In the genomic region with DNA sequence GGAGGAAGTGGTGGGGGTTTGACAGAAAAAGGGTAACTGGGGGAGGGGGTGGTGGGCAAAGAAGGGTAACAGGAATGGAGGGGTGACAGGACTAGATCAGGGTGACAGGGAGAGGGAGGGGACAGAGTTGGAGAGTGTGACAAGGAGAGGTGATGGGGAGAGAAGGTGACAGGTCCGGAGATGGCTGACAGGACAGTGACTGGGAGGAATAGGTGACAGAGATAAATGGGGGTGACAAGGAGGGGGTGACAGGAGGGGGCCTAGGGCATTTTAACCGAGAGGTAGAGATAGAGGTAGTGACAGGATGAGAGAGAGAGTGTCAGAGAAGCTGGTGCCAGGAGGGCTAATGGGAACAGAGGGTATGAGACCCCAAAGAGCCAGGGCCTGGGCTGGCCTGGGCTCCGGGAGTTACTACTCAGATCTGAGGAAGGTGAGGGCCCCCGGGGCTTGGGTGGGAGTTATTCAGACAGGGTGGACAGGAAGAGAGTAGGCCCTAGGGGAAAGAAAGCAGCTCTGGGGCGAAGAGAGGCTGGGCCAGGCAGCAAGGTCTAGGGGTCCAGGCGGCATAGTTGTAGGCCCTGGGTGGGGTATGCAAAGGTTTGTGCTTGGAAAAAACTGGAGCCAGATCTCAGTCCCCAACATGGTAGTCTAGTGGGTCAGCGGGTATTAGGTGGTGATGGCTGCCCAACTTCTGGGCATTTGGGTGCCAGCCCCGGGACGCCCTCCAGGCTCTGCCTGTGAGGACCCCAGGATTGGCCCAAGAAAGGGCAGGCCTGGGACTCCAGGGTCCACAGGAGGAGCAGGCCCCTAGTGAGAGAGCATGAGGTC, we compare ENCODE assay signal across 8 cellular contexts. TPM values are rescaled to one million over a fixed set of nuclear protein-coding genes. Genes with fewer than 3 reads are reported as not detected.
A peak's percentile ranks its signal among the peaks of the same experiment; 100 is the strongest.
DNase-seq lines count a peak whose midpoint lies in the region; ATAC-seq and TF ChIP-seq lines count a peak whose summit lies in the region.

No MANE protein-coding gene starts in this region.

- peak overlapping the region; percentile 95 for H2BK15ac ChIP-seq in mesenchymal stem cell (ENCODE audit: low read depth, poor library complexity, severe bottlenecking)

- peaks cover 45% of the 10 kb centered on the region for H3K4me1 ChIP-seq in mesenchymal stem cell (ENCODE audit: control insufficient read depth, insufficient read depth, low read depth, low read length)
- H3K4me1 ChIP-seq in vagina = peaks cover 50% of the 10 kb centered on the region

- H3K23ac ChIP-seq in mesenchymal stem cell (ENCODE audit: low read length in 2 of 2) = no peak overlapping the region

- H3K27me3 ChIP-seq in mesenchymal stem cell (ENCODE audit: control insufficient read depth in 1 of 2, insufficient read depth in 1 of 2, low read length in 2 of 2) = no peaks in the 10 kb centered on the region
- no peaks in the 10 kb centered on the region for H3K27me3 ChIP-seq in vagina

- peak overlapping the region; percentile 98 for H3K9ac ChIP-seq in mesenchymal stem cell (ENCODE audit: low read length)

- H3K36me3 ChIP-seq in mesenchymal stem cell (ENCODE audit: control insufficient read depth in 1 of 2, insufficient read depth in 2 of 2, low read depth in 1 of 2, low read length in 2 of 2) = peaks cover 26 to 34% of the 10 kb centered on the region in 2 experiments
- peaks cover 0 to 21% of the 10 kb centered on the region in 2 donors for H3K36me3 ChIP-seq in vagina

- H3K4me3 ChIP-seq in cardiac fibroblast (replicated peaks in 1 of 2; ENCODE audit: low read depth in 2 of 2, low read length in 2 of 2) (peak overlapping the region; percentile 62 to 74), mesenchymal stem cell (ENCODE audit: insufficient read depth in 1 of 2, low read depth in 1 of 2, low read length in 2 of 2) (peak overlapping the region; percentile 66 to 96), vagina (peak overlapping the region; percentile 76)

- H2BK12ac ChIP-seq in mesenchymal stem cell (ENCODE audit: low read length in 2 of 2) = peak overlapping the region; percentile 55 to 92

- H4K8ac ChIP-seq in mesenchymal stem cell (ENCODE audit: low read length) = peak overlapping the region; percentile 91

- H3K4me2 ChIP-seq in mesenchymal stem cell (ENCODE audit: low read length, poor library complexity, severe bottlenecking) = peak overlapping the region; percentile 81

- H3K18ac ChIP-seq in mesenchymal stem cell (ENCODE audit: low read depth in 1 of 2, low read length in 2 of 2) = peak overlapping the region; percentile 79 to 87

- ATAC-seq in natural killer cell = no peak
- ATAC-seq in natural killer cell treated with Interleukin-12 subunit alpha and Interleukin-12 subunit beta and Interleukin-15 and Interleukin-18, amount 100 ng/mL, for 72 hours = no peak
- no peak for ATAC-seq in GM18909 (IDR thresholded peaks at IDR 0.05; ENCODE audit: poor library complexity, unreplicated experiment)
- ATAC-seq in GM18907 (IDR thresholded peaks at IDR 0.05; ENCODE audit: unreplicated experiment) = no peak

- intact Hi-C loops in natural killer cell (cut with micrococcal nuclease) = no loop called here
- intact Hi-C loops in vagina (cut with DNase I) = no loop called here

- H2AK5ac ChIP-seq in mesenchymal stem cell (ENCODE audit: low read length, severe bottlenecking) = peak overlapping the region; percentile 95

- WGBS in mesenchymal stem cell = 74% methylated on average over 9 of the region's 9 CpGs

- H3K4me1 Mint-ChIP-seq in natural killer cell = peaks cover 2% of the 10 kb centered on the region in 2 donors
- H3K4me1 Mint-ChIP-seq in natural killer cell treated with Interleukin-12 subunit alpha and Interleukin-12 subunit beta and Interleukin-15 and Interleukin-18, amount 100 ng/mL, for 72 hours (ENCODE audit: low read depth in 2 of 2) = peaks cover 5 to 35% of the 10 kb centered on the region in 2 donors

- peak; percentile 35 for DNase-seq in natural killer cell
- no peak for DNase-seq in natural killer cell treated with Interleukin-12 subunit alpha and Interleukin-12 subunit beta and Interleukin-15 and Interleukin-18, amount 100 ng/mL, for 72 hours (ENCODE audit: low spot score)
- DNase-seq in cardiac fibroblast (ENCODE audit: low read depth in 2 of 2) = peak in 1 of 2 donors; percentile 20
- no peak for DNase-seq in mesenchymal stem cell
- no peak for DNase-seq in vagina (ENCODE audit: extremely low spot score in 2 of 2)
- DNase-seq in NCI-H2081 (lab: John Stamatoyannopoulos, UW) = no peak

- H3K14ac ChIP-seq in mesenchymal stem cell (ENCODE audit: low read length in 2 of 2) = peak overlapping the region in 1 of 2 experiments; percentile 53

- no peaks in the 10 kb centered on the region for H3K27me3 Mint-ChIP-seq in natural killer cell (ENCODE audit: low read depth in 2 of 2)
- H3K27me3 Mint-ChIP-seq in natural killer cell treated with Interleukin-12 subunit alpha and Interleukin-12 subunit beta and Interleukin-15 and Interleukin-18, amount 100 ng/mL, for 72 hours = no peaks in the 10 kb centered on the region

- H3K4ac ChIP-seq in mesenchymal stem cell (ENCODE audit: low read depth in 1 of 2, low read length in 2 of 2) = peak overlapping the region; percentile 92 to 96

- H2AFZ ChIP-seq in mesenchymal stem cell (ENCODE audit: low read depth, low read length) = no peak overlapping the region

- H3K9me3 Mint-ChIP-seq in natural killer cell = no peaks in the 10 kb centered on the region
- no peaks in the 10 kb centered on the region for H3K9me3 Mint-ChIP-seq in natural killer cell treated with Interleukin-12 subunit alpha and Interleukin-12 subunit beta and Interleukin-15 and Interleukin-18, amount 100 ng/mL, for 72 hours

- TF ChIP-seq CTCF in natural killer cell (IDR thresholded peaks at IDR 0.05) (no peak), cardiac fibroblast (IDR thresholded peaks at IDR 0.05; ENCODE audit: low read depth, low read length) (no peak), vagina (IDR thresholded peaks at IDR 0.05) (no peak)

- H3K27ac Mint-ChIP-seq in natural killer cell = no peak overlapping the region
- H3K27ac Mint-ChIP-seq in natural killer cell treated with Interleukin-12 subunit alpha and Interleukin-12 subunit beta and Interleukin-15 and Interleukin-18, amount 100 ng/mL, for 72 hours = no peak overlapping the region

- H2BK120ac ChIP-seq in mesenchymal stem cell (ENCODE audit: low read depth, low read length) = peak overlapping the region; percentile 99

- H2BK5ac ChIP-seq in mesenchymal stem cell (ENCODE audit: low read depth, low read length, poor library complexity, severe bottlenecking) = peak overlapping the region; percentile 97

- H4K91ac ChIP-seq in mesenchymal stem cell (ENCODE audit: low read length) = peak overlapping the region; percentile 94

- H3K27ac ChIP-seq in mesenchymal stem cell (ENCODE audit: low read length, poor library complexity, severe bottlenecking) (peak overlapping the region; percentile 97), vagina (peak overlapping the region; percentile 97)

- peak overlapping the region; percentile 94 for H3K4me3 Mint-ChIP-seq in natural killer cell
- H3K4me3 Mint-ChIP-seq in natural killer cell treated with Interleukin-12 subunit alpha and Interleukin-12 subunit beta and Interleukin-15 and Interleukin-18, amount 100 ng/mL, for 72 hours = no peak overlapping the region

- H3K9me3 ChIP-seq in mesenchymal stem cell (ENCODE audit: control insufficient read depth, low read length) (no peaks in the 10 kb centered on the region), vagina (no peaks in the 10 kb centered on the region)

- no peak for TF ChIP-seq POLR2A in vagina (IDR thresholded peaks at IDR 0.05)

- H3K36me3 Mint-ChIP-seq in natural killer cell = no peaks in the 10 kb centered on the region
- H3K36me3 Mint-ChIP-seq in natural killer cell treated with Interleukin-12 subunit alpha and Interleukin-12 subunit beta and Interleukin-15 and Interleukin-18, amount 100 ng/mL, for 72 hours = no peaks in the 10 kb centered on the region

- peaks cover 2% of the 10 kb centered on the region for H3K79me1 ChIP-seq in mesenchymal stem cell (replicated peaks; ENCODE audit: low read length, poor library complexity, severe bottlenecking)

RNA-seq across cellular contexts. Expression of a gene that starts 0.7 kb away (rescaled TPM):
- total RNA-seq in natural killer cell (100 to 1,000 TPM in 2 of 3 donors, 10 to 100 TPM in 1; 95.4 to 121 (median 108) TPM), vagina (36.1 TPM)
- 100 to 1,000 TPM; 110 to 115 TPM for total RNA-seq in natural killer cell treated with Interleukin-12 subunit alpha and Interleukin-12 subunit beta and Interleukin-15 and Interleukin-18, amount 100 ng/mL, for 72 hours
- 55.2 TPM for polyA plus RNA-seq in mesenchymal stem cell (2013, experiment 1 of 2)
- 52.0 TPM for polyA plus RNA-seq in mesenchymal stem cell (2013, experiment 2 of 2)

RNA-seq across cellular contexts. Expression of a gene that starts 14.8 kb away (rescaled TPM):
- total RNA-seq in natural killer cell (100 to 1,000 TPM in 1 of 3 donors, 10 to 100 TPM in 2; 58.3 to 115 (median 75.6) TPM), vagina (44.7 TPM)
- total RNA-seq in natural killer cell treated with Interleukin-12 subunit alpha and Interleukin-12 subunit beta and Interleukin-15 and Interleukin-18, amount 100 ng/mL, for 72 hours = 10 to 100 TPM; 29.5 to 47.8 TPM
- 57.9 TPM for polyA plus RNA-seq in mesenchymal stem cell (2013, experiment 1 of 2)
- 59.6 TPM for polyA plus RNA-seq in mesenchymal stem cell (2013, experiment 2 of 2)

RNA-seq across cellular contexts. Expression of a gene that starts 27.3 kb away (rescaled TPM):
- total RNA-seq in natural killer cell (10 to 100 TPM; 42.5 to 52.1 (median 44.1) TPM), vagina (21.1 TPM)
- total RNA-seq in natural killer cell treated with Interleukin-12 subunit alpha and Interleukin-12 subunit beta and Interleukin-15 and Interleukin-18, amount 100 ng/mL, for 72 hours = 10 to 100 TPM; 51.1 to 52.8 TPM
- polyA plus RNA-seq in mesenchymal stem cell (2013, experiment 1 of 2) = 60.9 TPM
- 57.5 TPM for polyA plus RNA-seq in mesenchymal stem cell (2013, experiment 2 of 2)

RNA-seq across cellular contexts. Expression of a gene that starts 32.2 kb away (rescaled TPM):
- not detected for total RNA-seq in natural killer cell
- total RNA-seq in natural killer cell treated with Interleukin-12 subunit alpha and Interleukin-12 subunit beta and Interleukin-15 and Interleukin-18, amount 100 ng/mL, for 72 hours = 1 to 10 TPM in 1 of 2 donors, under 1 TPM in 1; 0.64 to 1.0 TPM
- polyA plus RNA-seq in mesenchymal stem cell (2013, experiment 1 of 2) = 2.2 TPM
- polyA plus RNA-seq in mesenchymal stem cell (2013, experiment 2 of 2) = 2.4 TPM
- total RNA-seq in vagina = not detected

RNA-seq across cellular contexts. Expression of a gene that starts 32.7 kb away (rescaled TPM):
- total RNA-seq in natural killer cell (1 to 10 TPM; 6.1 to 8.9 (median 7.9) TPM), vagina (21.9 TPM)
- 10 to 100 TPM; 16.9 to 40.2 TPM for total RNA-seq in natural killer cell treated with Interleukin-12 subunit alpha and Interleukin-12 subunit beta and Interleukin-15 and Interleukin-18, amount 100 ng/mL, for 72 hours
- polyA plus RNA-seq in mesenchymal stem cell (2013, experiment 1 of 2) = 50.5 TPM
- polyA plus RNA-seq in mesenchymal stem cell (2013, experiment 2 of 2) = 52.5 TPM
